7 cellular contexts compared by ENCODE assay signal in genomic region chr17:74601944-74602572, GRCh38. TPM values are rescaled to one million over a fixed set of nuclear protein-coding genes. Genes with fewer than 3 reads are reported as not detected.
A peak's percentile ranks its signal among the peaks of the same experiment; 100 is the strongest.
DNase-seq lines count a peak whose midpoint lies in the region; ATAC-seq and TF ChIP-seq lines count a peak whose summit lies in the region.

No MANE protein-coding gene starts in this region.

- H3K4me3 Mint-ChIP-seq in natural killer cell = no peak overlapping the region

- no peaks in the 10 kb centered on the region for H3K36me3 ChIP-seq in Panc1 (ENCODE audit: control insufficient read depth, insufficient read depth, low read length)

- in situ Hi-C loops in Panc1 (cut with HindIII; ENCODE audit: low pct_unique_long_range_greater_than_20kb, low sequenced_read_pairs) = no loop called here

- TF ChIP-seq CTCF in Panc1 (IDR thresholded peaks at IDR 0.05) = peak; percentile 92
- TF ChIP-seq CTCF in natural killer cell (IDR thresholded peaks at IDR 0.05) = peak; percentile 67

- no peaks in the 10 kb centered on the region for H3K36me3 Mint-ChIP-seq in natural killer cell

- POLR2A ChIA-PET in Panc1 (lab: Charles Lee) = no interaction called here

- H3K27ac ChIP-seq in Panc1 (ENCODE audit: low read length) = no peak overlapping the region

- peak; percentile 41 for DNase-seq in COLO829 (ENCODE audit: low spot score)
- DNase-seq in GM19238 (ENCODE audit: insufficient read length, low spot score) = peak; percentile 27
- DNase-seq in Panc1 (ENCODE audit: low read depth, low spot score) = peak; percentile 33
- DNase-seq in dermis microvascular lymphatic vessel endothelial cell (ENCODE audit: low read depth in 2 of 2) = peak; percentile 17 to 38
- DNase-seq in natural killer cell = no peak
- no peak for DNase-seq in NCI-H2171 (lab: John Stamatoyannopoulos, UW)
- no peak for DNase-seq in COR-L47 (lab: John Stamatoyannopoulos, UW)

- no peaks in the 10 kb centered on the region; the same call in 1 of the 2 replicates for H3K27me3 ChIP-seq in Panc1 (ENCODE audit: control insufficient read depth, insufficient read depth, low read length)

- H3K9me3 ChIP-seq in Panc1 (ENCODE audit: control insufficient read depth, insufficient read depth, low read depth, low read length) = no peaks in the 10 kb centered on the region

- peaks cover 9 to 32% of the 10 kb centered on the region in 2 donors for H3K27me3 Mint-ChIP-seq in natural killer cell (ENCODE audit: low read depth in 2 of 2)

- no peaks in the 10 kb centered on the region for H3K4me1 Mint-ChIP-seq in natural killer cell

- H3K9me3 Mint-ChIP-seq in natural killer cell = no peaks in the 10 kb centered on the region

- CTCF ChIA-PET in Panc1 (lab: Charles Lee) = interaction anchor here (0.9 kb wide), 1 partner anchor 36 kb away, joined by 3 read pairs; no protein-coding TSS in a partner anchor

- 0 out of 2 replicates have a peak, but pooled peaks cover 3% of the 10 kb centered on the region for H3K4me1 ChIP-seq in Panc1 (ENCODE audit: control insufficient read depth, insufficient read depth, low read length)

- H3K27ac Mint-ChIP-seq in natural killer cell = no peak overlapping the region

- no TSS peak for BruUV-seq in Panc1 (replicated peaks; lab: Mats Ljungman, UMichigan)

- H3K4me3 ChIP-seq in Panc1 (ENCODE audit: low read depth in 2 of 2, low read length in 2 of 2) = no peak overlapping the region

- intact Hi-C loops in Panc1 (cut with micrococcal nuclease; ENCODE audit: unreplicated experiment) = loop anchor here (10.0 kb wide), 1 partner anchor 63 kb away; no protein-coding TSS in a partner anchor
- intact Hi-C loops in natural killer cell (cut with micrococcal nuclease) = loop anchor here (5.0 kb wide), 2 partner anchors 235 to 300 kb away; partner anchors contain the start of gene GPR142

- ATAC-seq in Panc1 = peak; percentile 80
- ATAC-seq in natural killer cell = peak; percentile 55 to 70 (median 69)

RNA-seq across cellular contexts. Expression of gene CD300LD, which starts 10.0 kb away (rescaled TPM):
- total RNA-seq in Panc1 (2021; ENCODE audit: unreplicated experiment) = not detected
- polyA plus RNA-seq in Panc1 (2012; ENCODE audit: insufficient read length) = not detected
- total RNA-seq in dermis microvascular lymphatic vessel endothelial cell = not detected in 2 replicates
- total RNA-seq in natural killer cell = not detected

RNA-seq across cellular contexts. Expression of gene CD300E, which starts 21.5 kb away (rescaled TPM):
- total RNA-seq in Panc1 (2021; ENCODE audit: unreplicated experiment) (not detected), dermis microvascular lymphatic vessel endothelial cell (not detected in 2 replicates), natural killer cell (1 to 10 TPM; 6.9 to 10.0 (median 8.9) TPM)
- polyA plus RNA-seq in Panc1 (2012; ENCODE audit: insufficient read length) = not detected

RNA-seq across cellular contexts. Expression of gene CD300H, which starts 34.7 kb away (rescaled TPM):
- total RNA-seq in Panc1 (2021; ENCODE audit: unreplicated experiment) = not detected
- not detected for polyA plus RNA-seq in Panc1 (2012; ENCODE audit: insufficient read length)
- total RNA-seq in dermis microvascular lymphatic vessel endothelial cell = not detected in 2 replicates
- total RNA-seq in natural killer cell = 1 to 10 TPM in 1 of 3 donors, under 1 TPM in 1, not detected in 1; 0.90 to 9.3 TPM

RNA-seq across cellular contexts. Expression of gene CD300C, which starts 56.1 kb away (rescaled TPM):
- total RNA-seq in Panc1 (2021; ENCODE audit: unreplicated experiment) (not detected), dermis microvascular lymphatic vessel endothelial cell (not detected in 2 replicates), natural killer cell (1 to 10 TPM; 4.3 to 7.6 (median 6.9) TPM)
- not detected for polyA plus RNA-seq in Panc1 (2012; ENCODE audit: insufficient read length)

Comparison
In these comparisons a context has a peak if more than half of its experiments do, and no peak if none do; other contexts are left out.
1. DNase-seq: peak in COLO829 (single experiment), GM19238 (single experiment), Panc1 (single experiment) and dermis microvascular lymphatic vessel endothelial cell (2 of 2); none in natural killer cell (single experiment), NCI-H2171 (single experiment) and COR-L47 (single experiment).